Comparison of ENCODE assay signal across 2 cellular contexts in the genomic region with DNA sequence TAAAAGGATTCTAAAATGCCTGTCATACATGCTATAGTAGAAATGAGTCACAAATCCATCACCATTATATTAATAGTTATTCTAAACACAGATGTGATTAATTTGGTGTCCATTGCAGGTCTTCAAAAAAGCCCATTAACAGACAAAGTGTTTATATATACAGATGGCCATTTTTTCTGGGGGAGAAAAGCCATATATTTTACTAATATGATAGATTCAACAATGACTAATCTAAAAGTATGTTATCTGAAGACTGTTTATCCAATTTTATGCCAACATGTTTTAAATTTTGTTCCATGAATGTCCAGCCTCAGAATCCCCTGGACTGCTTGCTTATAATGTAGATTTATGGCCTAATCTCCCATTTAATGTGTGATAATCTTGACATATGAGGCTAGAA.
TF ChIP-seq lines count a peak whose summit lies in the region.

No MANE protein-coding gene starts in this region.

TF ChIP-seq in IMR-90, 13 proteins besides CTCF, POLR2A, EP300 and RAD21 (continued from another document):
- TF ChIP-seq SMC3 (IDR thresholded peaks at IDR 0.05; ENCODE audit: low read depth, low read length) = no peak
- no peak for TF ChIP-seq CEBPB (IDR thresholded peaks at IDR 0.05; ENCODE audit: low read depth, low read length)
- TF ChIP-seq BHLHE40 (IDR thresholded peaks at IDR 0.05; ENCODE audit: low read depth, low read length) = no peak
- TF ChIP-seq MXI1 (IDR thresholded peaks at IDR 0.05; ENCODE audit: borderline replicate concordance, low read depth, low read length) = no peak
- TF ChIP-seq MAZ (IDR thresholded peaks at IDR 0.05; ENCODE audit: borderline replicate concordance, low read depth, low read length) = no peak
- TF ChIP-seq, protein P1, sequence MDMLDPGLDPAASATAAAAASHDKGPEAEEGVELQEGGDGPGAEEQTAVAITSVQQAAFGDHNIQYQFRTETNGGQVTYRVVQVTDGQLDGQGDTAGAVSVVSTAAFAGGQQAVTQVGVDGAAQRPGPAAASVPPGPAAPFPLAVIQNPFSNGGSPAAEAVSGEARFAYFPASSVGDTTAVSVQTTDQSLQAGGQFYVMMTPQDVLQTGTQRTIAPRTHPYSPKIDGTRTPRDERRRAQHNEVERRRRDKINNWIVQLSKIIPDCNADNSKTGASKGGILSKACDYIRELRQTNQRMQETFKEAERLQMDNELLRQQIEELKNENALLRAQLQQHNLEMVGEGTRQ (IDR thresholded peaks at IDR 0.05; ENCODE audit: low read depth, low read length) = no peak

TF ChIP-seq in SK-N-SH, 30 proteins besides CTCF, POLR2A, EP300 and RAD21 (continued from another document):
- TF ChIP-seq, protein P2, sequence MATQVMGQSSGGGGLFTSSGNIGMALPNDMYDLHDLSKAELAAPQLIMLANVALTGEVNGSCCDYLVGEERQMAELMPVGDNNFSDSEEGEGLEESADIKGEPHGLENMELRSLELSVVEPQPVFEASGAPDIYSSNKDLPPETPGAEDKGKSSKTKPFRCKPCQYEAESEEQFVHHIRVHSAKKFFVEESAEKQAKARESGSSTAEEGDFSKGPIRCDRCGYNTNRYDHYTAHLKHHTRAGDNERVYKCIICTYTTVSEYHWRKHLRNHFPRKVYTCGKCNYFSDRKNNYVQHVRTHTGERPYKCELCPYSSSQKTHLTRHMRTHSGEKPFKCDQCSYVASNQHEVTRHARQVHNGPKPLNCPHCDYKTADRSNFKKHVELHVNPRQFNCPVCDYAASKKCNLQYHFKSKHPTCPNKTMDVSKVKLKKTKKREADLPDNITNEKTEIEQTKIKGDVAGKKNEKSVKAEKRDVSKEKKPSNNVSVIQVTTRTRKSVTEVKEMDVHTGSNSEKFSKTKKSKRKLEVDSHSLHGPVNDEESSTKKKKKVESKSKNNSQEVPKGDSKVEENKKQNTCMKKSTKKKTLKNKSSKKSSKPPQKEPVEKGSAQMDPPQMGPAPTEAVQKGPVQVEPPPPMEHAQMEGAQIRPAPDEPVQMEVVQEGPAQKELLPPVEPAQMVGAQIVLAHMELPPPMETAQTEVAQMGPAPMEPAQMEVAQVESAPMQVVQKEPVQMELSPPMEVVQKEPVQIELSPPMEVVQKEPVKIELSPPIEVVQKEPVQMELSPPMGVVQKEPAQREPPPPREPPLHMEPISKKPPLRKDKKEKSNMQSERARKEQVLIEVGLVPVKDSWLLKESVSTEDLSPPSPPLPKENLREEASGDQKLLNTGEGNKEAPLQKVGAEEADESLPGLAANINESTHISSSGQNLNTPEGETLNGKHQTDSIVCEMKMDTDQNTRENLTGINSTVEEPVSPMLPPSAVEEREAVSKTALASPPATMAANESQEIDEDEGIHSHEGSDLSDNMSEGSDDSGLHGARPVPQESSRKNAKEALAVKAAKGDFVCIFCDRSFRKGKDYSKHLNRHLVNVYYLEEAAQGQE (IDR thresholded peaks at IDR 0.05; ENCODE audit: low read depth, low read length) = no peak
- TF ChIP-seq RCOR1 (IDR thresholded peaks at IDR 0.05; ENCODE audit: low read length) = 0 out of 2 replicates have a peak, but pooled peaks have one; percentile 17
- TF ChIP-seq GABPA (IDR thresholded peaks at IDR 0.05; ENCODE audit: low read depth) = no peak
